ENCODE assay signal across 21 cellular contexts in genomic region chr7:80385512-80385911, GRCh38.
DNase-seq lines count a peak whose midpoint lies in the region; ATAC-seq, FAIRE-seq and TF ChIP-seq lines count a peak whose summit lies in the region.
"Had no signal": no experiment of that assay in that cellular context is flagged by ENCODE, and none has a peak within 500 bp of the region (broad histone marks: within the 10 kb centered on the region; RNA-seq: fewer than 3 reads in every experiment).

No MANE protein-coding gene starts in this region.

- H3K4me3 ChIP-seq in cardiac fibroblast (replicated peaks in 1 of 2; ENCODE audit: low read depth in 2 of 2, low read length in 2 of 2) = no peak overlapping the region
- H3K4me3 ChIP-seq in kidney (ENCODE audit: low read length in 2 of 2) = no peak overlapping the region
- H3K4me3 ChIP-seq: PC-9, SJSA1 had no signal

- no peaks in the 10 kb centered on the region for H3K9me3 ChIP-seq in kidney (ENCODE audit: control insufficient read depth in 1 of 2, low read length in 2 of 2)
- H3K9me3 ChIP-seq: SJSA1 had no signal

- no peaks in the 10 kb centered on the region for H3K4me1 ChIP-seq in kidney (ENCODE audit: control insufficient read depth in 1 of 2, insufficient read depth in 1 of 2, low read depth in 1 of 2, low read length in 2 of 2)
- H3K4me1 ChIP-seq: parathyroid adenoma, SJSA1 had no signal

- H3K36me3 ChIP-seq in kidney (ENCODE audit: control insufficient read depth in 1 of 2, insufficient read depth in 2 of 2, low read length in 2 of 2) = no peaks in the 10 kb centered on the region
- H3K36me3 ChIP-seq: SJSA1 had no signal

- ATAC-seq in HG02642 (IDR thresholded peaks at IDR 0.05; ENCODE audit: poor library complexity, unreplicated experiment) (no peak), GM21447 (IDR thresholded peaks at IDR 0.05; ENCODE audit: unreplicated experiment) (no peak)

- TF ChIP-seq CTCF in cardiac fibroblast (IDR thresholded peaks at IDR 0.05; ENCODE audit: low read depth, low read length) (no peak), kidney (IDR thresholded peaks at IDR 0.05; ENCODE audit: borderline replicate concordance, extremely low read depth, insufficient read depth) (no peak)

- no peak overlapping the region for H3K27ac ChIP-seq in kidney (ENCODE audit: low read depth in 2 of 2, low read length in 2 of 2)
- H3K27ac ChIP-seq: parathyroid adenoma, PC-9, SJSA1 had no signal

- FAIRE-seq in kidney (lab: Jason Lieb, UNC) = peak; percentile 94

- DNase-seq in HT-29 (ENCODE audit: low spot score) (peak; percentile 41), cardiac fibroblast (ENCODE audit: low read depth in 2 of 2) (peak; percentile 58 to 66), kidney (no peak), renal cortical epithelial cell (ENCODE audit: low read depth) (peak; percentile 95), putamen (ENCODE audit: low spot score) (no peak)
- no peak for DNase-seq in activated CD4-positive, CD25-positive, alpha-beta regulatory T cell (lab: John Stamatoyannopoulos, UW)
- DNase-seq: activated CD4-positive, alpha-beta T cell treated with anti-CD3 and anti-CD28 coated beads, Interleukin-2, amount 10 ng/mL, durations not matched to agents 7 days and 5 days; activated T-cell treated with anti-CD3 and anti-CD28 coated beads for 4 hours; central memory CD4-positive, alpha-beta T cell; glutamatergic neuron; islet precursor cell; NCI-H1092 treated with DMSO at 0.1 percent for 48 hours; NCI-H2107; NCI-H748 treated with DMSO at 0.1 percent for 48 hours; PC-9; stimulated activated CD4-positive, alpha-beta T cell treated with anti-CD3 and anti-CD28 coated beads, Interleukin-15, amount 100 ng/mL, for 24 hours; T1000 had no signal

- H3K9ac ChIP-seq in kidney (ENCODE audit: low read length in 2 of 2) = no peak overlapping the region
- H3K9ac ChIP-seq: parathyroid adenoma had no signal

- intact Hi-C loops in kidney (cut with DNase I) = no loop called here

Comparison
In these comparisons a context has a peak if more than half of its experiments do, and no peak if none do; other contexts are left out.
1. DNase-seq: peak in HT-29 (single experiment), cardiac fibroblast (2 of 2) and renal cortical epithelial cell (single experiment); none in kidney (single experiment), putamen (single experiment) and activated CD4-positive, CD25-positive, alpha-beta regulatory T cell (0 of 4).